Comparison of ENCODE assay signal across 2 cellular contexts in genomic region chr5:127472700-127473099, GRCh38.
TF ChIP-seq lines count a peak whose summit lies in the region.

No MANE protein-coding gene starts in this region.

TF ChIP-seq in HepG2, 621 proteins besides CTCF, POLR2A, EP300 and RAD21:
- TF ChIP-seq CEBPB (IDR thresholded peaks at IDR 0.05; ENCODE audit: borderline replicate concordance, low read depth, low read length) (peak; percentile 75), ZNF263 (CRISPR knock-in tag; IDR thresholded peaks at IDR 0.05) (no peak)

TF ChIP-seq in H1, 55 proteins besides CTCF, POLR2A, EP300 and RAD21:
- TF ChIP-seq MAFK (IDR thresholded peaks at IDR 0.05; ENCODE audit: low read depth, low read length) (no peak), BRCA1 (IDR thresholded peaks at IDR 0.05; ENCODE audit: low read depth, low read length) (no peak), CEBPB (IDR thresholded peaks at IDR 0.05; ENCODE audit: low read depth, low read length) (peak; percentile 10; the same call in 1 of the 2 replicates)
